2 cellular contexts compared by ENCODE assay signal in the genomic region with DNA sequence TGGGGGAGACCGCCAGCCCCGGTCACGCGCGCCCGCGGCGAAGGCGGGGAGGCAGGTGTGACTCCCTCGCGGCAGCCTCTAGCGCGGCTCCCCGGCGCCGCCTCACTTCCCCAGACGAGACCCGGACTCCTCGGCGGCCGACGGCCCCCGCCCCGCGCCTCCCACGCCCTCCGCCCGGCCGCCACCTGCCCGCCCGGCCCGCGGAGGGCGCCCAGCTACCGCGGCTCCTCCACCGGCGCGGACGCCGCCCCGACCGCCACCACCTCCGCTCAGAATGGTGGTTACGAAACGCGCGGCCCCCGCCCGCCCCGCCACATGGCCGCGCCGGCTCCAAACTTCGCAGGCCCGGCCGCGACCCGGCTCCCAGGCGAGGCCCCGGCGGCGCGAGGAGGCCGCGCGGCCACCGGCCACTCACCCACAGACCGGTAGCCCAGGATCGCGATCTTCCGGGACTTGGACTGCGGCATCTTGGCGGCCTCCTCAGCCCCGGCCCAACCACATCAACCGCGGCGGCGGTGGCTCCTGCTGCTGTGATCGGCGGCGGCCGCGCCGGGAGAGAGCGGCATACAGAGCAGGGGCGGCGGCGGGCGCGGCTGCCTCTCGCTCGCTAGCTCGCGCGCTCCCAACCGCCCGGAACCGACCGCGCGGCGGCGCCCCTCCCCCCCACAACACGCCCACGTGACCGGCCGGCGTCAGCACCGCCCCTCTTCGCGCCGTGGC.
A peak's percentile ranks its signal among the peaks of the same experiment; 100 is the strongest.
TF ChIP-seq lines count a peak whose summit lies in the region.

No MANE protein-coding gene starts in this region.

TF ChIP-seq in A549, 52 proteins besides CTCF, POLR2A, EP300 and RAD21:
- peak; percentile 65; the same call in 1 of the 2 replicates for TF ChIP-seq PHF8 (IDR thresholded peaks at IDR 0.05; ENCODE audit: borderline replicate concordance, low read depth)
- TF ChIP-seq CEBPB (IDR thresholded peaks at IDR 0.05) = peak in 1 of 2 experiments; percentile 25; a peak in 1 of 4 replicates
- peak in 1 of 2 experiments; percentile 69; a peak in 3 of 5 replicates for TF ChIP-seq JUN (IDR thresholded peaks at IDR 0.05)
- TF ChIP-seq, protein P1, sequence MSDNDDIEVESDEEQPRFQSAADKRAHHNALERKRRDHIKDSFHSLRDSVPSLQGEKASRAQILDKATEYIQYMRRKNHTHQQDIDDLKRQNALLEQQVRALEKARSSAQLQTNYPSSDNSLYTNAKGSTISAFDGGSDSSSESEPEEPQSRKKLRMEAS (IDR thresholded peaks at IDR 0.05) = peak; percentile 63
- TF ChIP-seq MYC (IDR thresholded peaks at IDR 0.05; ENCODE audit: borderline replicate concordance, low read length) = peak; percentile 42; the same call in 1 of the 2 replicates

TF ChIP-seq in HepG2, 621 proteins besides CTCF, POLR2A, EP300 and RAD21 (continues in another document):
- TF ChIP-seq TMF1 (CRISPR knock-in tag; IDR thresholded peaks at IDR 0.05; ENCODE audit: low read depth) = 0 out of 2 replicates have a peak, but pooled peaks have one; percentile 61
- TF ChIP-seq, protein P2, sequence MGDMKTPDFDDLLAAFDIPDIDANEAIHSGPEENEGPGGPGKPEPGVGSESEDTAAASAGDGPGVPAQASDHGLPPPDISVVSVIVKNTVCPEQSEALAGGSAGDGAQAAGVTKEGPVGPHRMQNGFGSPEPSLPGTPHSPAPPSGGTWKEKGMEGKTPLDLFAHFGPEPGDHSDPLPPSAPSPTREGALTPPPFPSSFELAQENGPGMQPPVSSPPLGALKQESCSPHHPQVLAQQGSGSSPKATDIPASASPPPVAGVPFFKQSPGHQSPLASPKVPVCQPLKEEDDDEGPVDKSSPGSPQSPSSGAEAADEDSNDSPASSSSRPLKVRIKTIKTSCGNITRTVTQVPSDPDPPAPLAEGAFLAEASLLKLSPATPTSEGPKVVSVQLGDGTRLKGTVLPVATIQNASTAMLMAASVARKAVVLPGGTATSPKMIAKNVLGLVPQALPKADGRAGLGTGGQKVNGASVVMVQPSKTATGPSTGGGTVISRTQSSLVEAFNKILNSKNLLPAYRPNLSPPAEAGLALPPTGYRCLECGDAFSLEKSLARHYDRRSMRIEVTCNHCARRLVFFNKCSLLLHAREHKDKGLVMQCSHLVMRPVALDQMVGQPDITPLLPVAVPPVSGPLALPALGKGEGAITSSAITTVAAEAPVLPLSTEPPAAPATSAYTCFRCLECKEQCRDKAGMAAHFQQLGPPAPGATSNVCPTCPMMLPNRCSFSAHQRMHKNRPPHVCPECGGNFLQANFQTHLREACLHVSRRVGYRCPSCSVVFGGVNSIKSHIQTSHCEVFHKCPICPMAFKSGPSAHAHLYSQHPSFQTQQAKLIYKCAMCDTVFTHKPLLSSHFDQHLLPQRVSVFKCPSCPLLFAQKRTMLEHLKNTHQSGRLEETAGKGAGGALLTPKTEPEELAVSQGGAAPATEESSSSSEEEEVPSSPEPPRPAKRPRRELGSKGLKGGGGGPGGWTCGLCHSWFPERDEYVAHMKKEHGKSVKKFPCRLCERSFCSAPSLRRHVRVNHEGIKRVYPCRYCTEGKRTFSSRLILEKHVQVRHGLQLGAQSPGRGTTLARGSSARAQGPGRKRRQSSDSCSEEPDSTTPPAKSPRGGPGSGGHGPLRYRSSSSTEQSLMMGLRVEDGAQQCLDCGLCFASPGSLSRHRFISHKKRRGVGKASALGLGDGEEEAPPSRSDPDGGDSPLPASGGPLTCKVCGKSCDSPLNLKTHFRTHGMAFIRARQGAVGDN (CRISPR knock-in tag; IDR thresholded peaks at IDR 0.05) = 0 out of 2 replicates have a peak, but pooled peaks have one; percentile 20
- peak; percentile 27 for TF ChIP-seq YY1 (IDR thresholded peaks at IDR 0.05; ENCODE audit: insufficient read depth, insufficient replicate concordance, low read depth, low read length)
- peak; percentile 9 for TF ChIP-seq AGO2 (optimal IDR thresholded peaks at IDR 0.05; ENCODE audit: low read depth, low read length)
- TF ChIP-seq, protein P3, sequence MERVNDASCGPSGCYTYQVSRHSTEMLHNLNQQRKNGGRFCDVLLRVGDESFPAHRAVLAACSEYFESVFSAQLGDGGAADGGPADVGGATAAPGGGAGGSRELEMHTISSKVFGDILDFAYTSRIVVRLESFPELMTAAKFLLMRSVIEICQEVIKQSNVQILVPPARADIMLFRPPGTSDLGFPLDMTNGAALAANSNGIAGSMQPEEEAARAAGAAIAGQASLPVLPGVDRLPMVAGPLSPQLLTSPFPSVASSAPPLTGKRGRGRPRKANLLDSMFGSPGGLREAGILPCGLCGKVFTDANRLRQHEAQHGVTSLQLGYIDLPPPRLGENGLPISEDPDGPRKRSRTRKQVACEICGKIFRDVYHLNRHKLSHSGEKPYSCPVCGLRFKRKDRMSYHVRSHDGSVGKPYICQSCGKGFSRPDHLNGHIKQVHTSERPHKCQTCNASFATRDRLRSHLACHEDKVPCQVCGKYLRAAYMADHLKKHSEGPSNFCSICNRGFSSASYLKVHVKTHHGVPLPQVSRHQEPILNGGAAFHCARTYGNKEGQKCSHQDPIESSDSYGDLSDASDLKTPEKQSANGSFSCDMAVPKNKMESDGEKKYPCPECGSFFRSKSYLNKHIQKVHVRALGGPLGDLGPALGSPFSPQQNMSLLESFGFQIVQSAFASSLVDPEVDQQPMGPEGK (CRISPR knock-in tag; IDR thresholded peaks at IDR 0.05) = 0 out of 2 replicates have a peak, but pooled peaks have one; percentile 33
- TF ChIP-seq RNF2 (conservative IDR thresholded peaks at IDR 0.05; ENCODE audit: low read depth) = 0 out of 2 replicates have a peak, but pooled peaks have one; percentile 29
- peak; percentile 64 for TF ChIP-seq ZFY (CRISPR knock-in tag; IDR thresholded peaks at IDR 0.05)
- 0 out of 2 replicates have a peak, but pooled peaks have one; percentile 37 for TF ChIP-seq HDAC1 (CRISPR knock-in tag; IDR thresholded peaks at IDR 0.05)
- TF ChIP-seq, protein P4, sequence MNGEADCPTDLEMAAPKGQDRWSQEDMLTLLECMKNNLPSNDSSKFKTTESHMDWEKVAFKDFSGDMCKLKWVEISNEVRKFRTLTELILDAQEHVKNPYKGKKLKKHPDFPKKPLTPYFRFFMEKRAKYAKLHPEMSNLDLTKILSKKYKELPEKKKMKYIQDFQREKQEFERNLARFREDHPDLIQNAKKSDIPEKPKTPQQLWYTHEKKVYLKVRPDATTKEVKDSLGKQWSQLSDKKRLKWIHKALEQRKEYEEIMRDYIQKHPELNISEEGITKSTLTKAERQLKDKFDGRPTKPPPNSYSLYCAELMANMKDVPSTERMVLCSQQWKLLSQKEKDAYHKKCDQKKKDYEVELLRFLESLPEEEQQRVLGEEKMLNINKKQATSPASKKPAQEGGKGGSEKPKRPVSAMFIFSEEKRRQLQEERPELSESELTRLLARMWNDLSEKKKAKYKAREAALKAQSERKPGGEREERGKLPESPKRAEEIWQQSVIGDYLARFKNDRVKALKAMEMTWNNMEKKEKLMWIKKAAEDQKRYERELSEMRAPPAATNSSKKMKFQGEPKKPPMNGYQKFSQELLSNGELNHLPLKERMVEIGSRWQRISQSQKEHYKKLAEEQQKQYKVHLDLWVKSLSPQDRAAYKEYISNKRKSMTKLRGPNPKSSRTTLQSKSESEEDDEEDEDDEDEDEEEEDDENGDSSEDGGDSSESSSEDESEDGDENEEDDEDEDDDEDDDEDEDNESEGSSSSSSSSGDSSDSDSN (CRISPR knock-in tag; IDR thresholded peaks at IDR 0.05) = peak; percentile 68; the same call in 1 of the 2 replicates
- TF ChIP-seq SAP130 (CRISPR knock-in tag; IDR thresholded peaks at IDR 0.05; ENCODE audit: low read depth) = peak; percentile 48; the same call in 1 of the 2 replicates
- peak; percentile 10 for TF ChIP-seq XRCC5 (optimal IDR thresholded peaks at IDR 0.05; ENCODE audit: low read length)
- TF ChIP-seq PHF8 (CRISPR knock-in tag; IDR thresholded peaks at IDR 0.05) = peak; percentile 69
- TF ChIP-seq, protein P5, sequence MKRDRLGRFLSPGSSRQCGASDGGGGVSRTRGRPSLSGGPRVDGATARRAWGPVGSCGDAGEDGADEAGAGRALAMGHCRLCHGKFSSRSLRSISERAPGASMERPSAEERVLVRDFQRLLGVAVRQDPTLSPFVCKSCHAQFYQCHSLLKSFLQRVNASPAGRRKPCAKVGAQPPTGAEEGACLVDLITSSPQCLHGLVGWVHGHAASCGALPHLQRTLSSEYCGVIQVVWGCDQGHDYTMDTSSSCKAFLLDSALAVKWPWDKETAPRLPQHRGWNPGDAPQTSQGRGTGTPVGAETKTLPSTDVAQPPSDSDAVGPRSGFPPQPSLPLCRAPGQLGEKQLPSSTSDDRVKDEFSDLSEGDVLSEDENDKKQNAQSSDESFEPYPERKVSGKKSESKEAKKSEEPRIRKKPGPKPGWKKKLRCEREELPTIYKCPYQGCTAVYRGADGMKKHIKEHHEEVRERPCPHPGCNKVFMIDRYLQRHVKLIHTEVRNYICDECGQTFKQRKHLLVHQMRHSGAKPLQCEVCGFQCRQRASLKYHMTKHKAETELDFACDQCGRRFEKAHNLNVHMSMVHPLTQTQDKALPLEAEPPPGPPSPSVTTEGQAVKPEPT (CRISPR knock-in tag; IDR thresholded peaks at IDR 0.05; ENCODE audit: low read depth) = 0 out of 2 replicates have a peak, but pooled peaks have one; percentile 7
- TF ChIP-seq ZFYVE20 (CRISPR knock-in tag; IDR thresholded peaks at IDR 0.05; ENCODE audit: borderline replicate concordance, low read depth) = peak; percentile 33; the same call in 1 of the 2 replicates
- TF ChIP-seq ELF1 (CRISPR knock-in tag; IDR thresholded peaks at IDR 0.05) = 0 out of 2 replicates have a peak, but pooled peaks have one; percentile 1
- 0 out of 2 replicates have a peak, but pooled peaks have one; percentile 24 for TF ChIP-seq ZNF563 (CRISPR knock-in tag; IDR thresholded peaks at IDR 0.05)
- TF ChIP-seq, protein P6, sequence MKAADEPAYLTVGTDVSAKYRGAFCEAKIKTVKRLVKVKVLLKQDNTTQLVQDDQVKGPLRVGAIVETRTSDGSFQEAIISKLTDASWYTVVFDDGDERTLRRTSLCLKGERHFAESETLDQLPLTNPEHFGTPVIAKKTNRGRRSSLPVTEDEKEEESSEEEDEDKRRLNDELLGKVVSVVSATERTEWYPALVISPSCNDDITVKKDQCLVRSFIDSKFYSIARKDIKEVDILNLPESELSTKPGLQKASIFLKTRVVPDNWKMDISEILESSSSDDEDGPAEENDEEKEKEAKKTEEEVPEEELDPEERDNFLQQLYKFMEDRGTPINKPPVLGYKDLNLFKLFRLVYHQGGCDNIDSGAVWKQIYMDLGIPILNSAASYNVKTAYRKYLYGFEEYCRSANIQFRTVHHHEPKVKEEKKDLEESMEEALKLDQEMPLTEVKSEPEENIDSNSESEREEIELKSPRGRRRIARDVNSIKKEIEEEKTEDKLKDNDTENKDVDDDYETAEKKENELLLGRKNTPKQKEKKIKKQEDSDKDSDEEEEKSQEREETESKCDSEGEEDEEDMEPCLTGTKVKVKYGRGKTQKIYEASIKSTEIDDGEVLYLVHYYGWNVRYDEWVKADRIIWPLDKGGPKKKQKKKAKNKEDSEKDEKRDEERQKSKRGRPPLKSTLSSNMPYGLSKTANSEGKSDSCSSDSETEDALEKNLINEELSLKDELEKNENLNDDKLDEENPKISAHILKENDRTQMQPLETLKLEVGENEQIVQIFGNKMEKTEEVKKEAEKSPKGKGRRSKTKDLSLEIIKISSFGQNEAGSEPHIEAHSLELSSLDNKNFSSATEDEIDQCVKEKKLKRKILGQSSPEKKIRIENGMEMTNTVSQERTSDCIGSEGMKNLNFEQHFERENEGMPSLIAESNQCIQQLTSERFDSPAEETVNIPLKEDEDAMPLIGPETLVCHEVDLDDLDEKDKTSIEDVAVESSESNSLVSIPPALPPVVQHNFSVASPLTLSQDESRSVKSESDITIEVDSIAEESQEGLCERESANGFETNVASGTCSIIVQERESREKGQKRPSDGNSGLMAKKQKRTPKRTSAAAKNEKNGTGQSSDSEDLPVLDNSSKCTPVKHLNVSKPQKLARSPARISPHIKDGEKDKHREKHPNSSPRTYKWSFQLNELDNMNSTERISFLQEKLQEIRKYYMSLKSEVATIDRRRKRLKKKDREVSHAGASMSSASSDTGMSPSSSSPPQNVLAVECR (CRISPR knock-in tag; IDR thresholded peaks at IDR 0.05; ENCODE audit: borderline replicate concordance) = peak; percentile 62; the same call in 1 of the 2 replicates
- TF ChIP-seq RBFOX2 (IDR thresholded peaks at IDR 0.05; ENCODE audit: low read depth, low read length) = peak; percentile 56; the same call in 1 of the 2 replicates
- 0 out of 2 replicates have a peak, but pooled peaks have one; percentile 46 for TF ChIP-seq IRX3 (CRISPR knock-in tag; IDR thresholded peaks at IDR 0.05; ENCODE audit: borderline replicate concordance, low read depth)
- TF ChIP-seq, protein P1 (IDR thresholded peaks at IDR 0.05) = peak; percentile 36
- peak; percentile 58; the same call in 1 of the 2 replicates for TF ChIP-seq GABPB1 (CRISPR knock-in tag; IDR thresholded peaks at IDR 0.05)
- peak; percentile 60; the same call in 1 of the 2 replicates for TF ChIP-seq KDM5A (IDR thresholded peaks at IDR 0.05; ENCODE audit: borderline replicate concordance, low read length)
- TF ChIP-seq, protein P7, sequence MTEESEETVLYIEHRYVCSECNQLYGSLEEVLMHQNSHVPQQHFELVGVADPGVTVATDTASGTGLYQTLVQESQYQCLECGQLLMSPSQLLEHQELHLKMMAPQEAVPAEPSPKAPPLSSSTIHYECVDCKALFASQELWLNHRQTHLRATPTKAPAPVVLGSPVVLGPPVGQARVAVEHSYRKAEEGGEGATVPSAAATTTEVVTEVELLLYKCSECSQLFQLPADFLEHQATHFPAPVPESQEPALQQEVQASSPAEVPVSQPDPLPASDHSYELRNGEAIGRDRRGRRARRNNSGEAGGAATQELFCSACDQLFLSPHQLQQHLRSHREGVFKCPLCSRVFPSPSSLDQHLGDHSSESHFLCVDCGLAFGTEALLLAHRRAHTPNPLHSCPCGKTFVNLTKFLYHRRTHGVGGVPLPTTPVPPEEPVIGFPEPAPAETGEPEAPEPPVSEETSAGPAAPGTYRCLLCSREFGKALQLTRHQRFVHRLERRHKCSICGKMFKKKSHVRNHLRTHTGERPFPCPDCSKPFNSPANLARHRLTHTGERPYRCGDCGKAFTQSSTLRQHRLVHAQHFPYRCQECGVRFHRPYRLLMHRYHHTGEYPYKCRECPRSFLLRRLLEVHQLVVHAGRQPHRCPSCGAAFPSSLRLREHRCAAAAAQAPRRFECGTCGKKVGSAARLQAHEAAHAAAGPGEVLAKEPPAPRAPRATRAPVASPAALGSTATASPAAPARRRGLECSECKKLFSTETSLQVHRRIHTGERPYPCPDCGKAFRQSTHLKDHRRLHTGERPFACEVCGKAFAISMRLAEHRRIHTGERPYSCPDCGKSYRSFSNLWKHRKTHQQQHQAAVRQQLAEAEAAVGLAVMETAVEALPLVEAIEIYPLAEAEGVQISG (CRISPR knock-in tag; IDR thresholded peaks at IDR 0.05) = peak; percentile 44
- peak; percentile 34; the same call in 1 of the 2 replicates for TF ChIP-seq ZFX (CRISPR knock-in tag; IDR thresholded peaks at IDR 0.05; ENCODE audit: low read depth)
- TF ChIP-seq ASH2L (IDR thresholded peaks at IDR 0.05; ENCODE audit: insufficient read length, low read depth, low read length) = peak; percentile 88
- TF ChIP-seq, protein P8, sequence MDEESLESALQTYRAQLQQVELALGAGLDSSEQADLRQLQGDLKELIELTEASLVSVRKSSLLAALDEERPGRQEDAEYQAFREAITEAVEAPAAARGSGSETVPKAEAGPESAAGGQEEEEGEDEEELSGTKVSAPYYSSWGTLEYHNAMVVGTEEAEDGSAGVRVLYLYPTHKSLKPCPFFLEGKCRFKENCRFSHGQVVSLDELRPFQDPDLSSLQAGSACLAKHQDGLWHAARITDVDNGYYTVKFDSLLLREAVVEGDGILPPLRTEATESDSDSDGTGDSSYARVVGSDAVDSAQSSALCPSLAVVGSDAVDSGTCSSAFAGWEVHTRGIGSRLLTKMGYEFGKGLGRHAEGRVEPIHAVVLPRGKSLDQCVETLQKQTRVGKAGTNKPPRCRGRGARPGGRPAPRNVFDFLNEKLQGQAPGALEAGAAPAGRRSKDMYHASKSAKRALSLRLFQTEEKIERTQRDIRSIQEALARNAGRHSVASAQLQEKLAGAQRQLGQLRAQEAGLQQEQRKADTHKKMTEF (CRISPR knock-in tag; IDR thresholded peaks at IDR 0.05) = 0 out of 2 replicates have a peak, but pooled peaks have one; percentile 0
